Comparison of ENCODE assay signal across 14 cellular contexts in genomic region chr2:98458667-98459380, GRCh38. TPM values are rescaled to one million over a fixed set of nuclear protein-coding genes. Genes with fewer than 3 reads are reported as not detected.
DNase-seq lines count a peak whose midpoint lies in the region; ATAC-seq and TF ChIP-seq lines count a peak whose summit lies in the region.
"Had no signal": no experiment of that assay in that cellular context is flagged by ENCODE, and none has a peak within 500 bp of the region (broad histone marks: within the 10 kb centered on the region; RNA-seq: fewer than 3 reads in every experiment).

No MANE protein-coding gene starts in this region.

- no peak overlapping the region for H3K9ac ChIP-seq in PC-3 (ENCODE audit: low read length)

- peaks cover 33% of the 10 kb centered on the region for H3K36me3 Mint-ChIP-seq in activated CD8-positive, alpha-beta memory T cell treated with anti-CD3 and anti-CD28 coated beads, Interleukin-2, amount 10 ng/mL, durations not matched to agents 7 days and 5 days
- peaks cover 38% of the 10 kb centered on the region for H3K36me3 Mint-ChIP-seq in stimulated activated effector memory CD8-positive, alpha-beta T cell treated with anti-CD3 and anti-CD28 coated beads, Interleukin-12 subunit alpha, Interleukin-12 subunit beta, amount 100 ng/mL, for 72 hours
- H3K36me3 Mint-ChIP-seq: mesothelial cell of epicardium had no signal

- no peak for TF ChIP-seq CTCF in PC-3 (conservative IDR thresholded peaks at IDR 0.05; ENCODE audit: low read depth, low read length)

- no TSS peak for BruUV-seq in PC-3 (replicated peaks; lab: Mats Ljungman, UMichigan)

- CTCF ChIA-PET in activated CD8-positive, alpha-beta memory T cell treated with anti-CD3 and anti-CD28 coated beads, Interleukin-2, amount 10 ng/mL, durations not matched to agents 7 days and 5 days (lab: Charles Lee) = interaction anchor here (1.1 to 7.0 kb wide), 4 partner anchors 6 to 45 kb away, joined by 5 to 43 read pairs (median 14); no protein-coding TSS in a partner anchor
- CTCF ChIA-PET in PC-3 (lab: Charles Lee) = no interaction called here

- no peak for DNase-seq in activated CD8-positive, alpha-beta memory T cell treated with anti-CD3 and anti-CD28 coated beads, Interleukin-2, amount 10 ng/mL, durations not matched to agents 7 days and 5 days
- no peak for DNase-seq in activated CD8-positive, alpha-beta memory T cell treated with anti-CD3 and anti-CD28 coated beads, Interleukin-2, amount 50 U/mL, for 4 hours
- DNase-seq in PC-3 = no peak
- DNase-seq in ecto neural progenitor cell (ENCODE audit: low spot score) = peak; percentile 32
- no peak for DNase-seq in stimulated activated effector memory CD8-positive, alpha-beta T cell treated with anti-CD3 and anti-CD28 coated beads, Interleukin-12 subunit alpha, Interleukin-12 subunit beta, amount 100 ng/mL, for 72 hours (ENCODE audit: low spot score in 2 of 2)
- DNase-seq in UCSD-AML1 (lab: John Stamatoyannopoulos, UW; ENCODE audit: unreplicated experiment) = no peak
- DNase-seq: DMS79 treated with DMSO at 0.1 percent for 48 hours, NCI-H1417 treated with DMSO at 0.1 percent for 48 hours, NCI-H526, upper lobe of right lung had no signal

- peak overlapping the region; percentile 96 for H3K27ac Mint-ChIP-seq in activated CD8-positive, alpha-beta memory T cell treated with anti-CD3 and anti-CD28 coated beads, Interleukin-2, amount 10 ng/mL, durations not matched to agents 7 days and 5 days
- peak overlapping the region; percentile 86 for H3K27ac Mint-ChIP-seq in stimulated activated effector memory CD8-positive, alpha-beta T cell treated with anti-CD3 and anti-CD28 coated beads, Interleukin-12 subunit alpha, Interleukin-12 subunit beta, amount 100 ng/mL, for 72 hours
- H3K27ac Mint-ChIP-seq: mesothelial cell of epicardium had no signal

- POLR2A ChIA-PET in PC-3 (lab: Charles Lee; ENCODE audit: unreplicated experiment) = no interaction called here

- H3K79me2 ChIP-seq in PC-3 (ENCODE audit: low read length) = peaks cover 87% of the 10 kb centered on the region

- no peak overlapping the region for H3K4me2 ChIP-seq in PC-3 (ENCODE audit: low read length)

- H3K9me2 ChIP-seq in PC-3 (replicated peaks; ENCODE audit: low read length) = no peaks in the 10 kb centered on the region

- peaks cover 90% of the 10 kb centered on the region for H3K4me1 Mint-ChIP-seq in activated CD8-positive, alpha-beta memory T cell treated with anti-CD3 and anti-CD28 coated beads, Interleukin-2, amount 10 ng/mL, durations not matched to agents 7 days and 5 days
- H3K4me1 Mint-ChIP-seq in stimulated activated effector memory CD8-positive, alpha-beta T cell treated with anti-CD3 and anti-CD28 coated beads, Interleukin-12 subunit alpha, Interleukin-12 subunit beta, amount 100 ng/mL, for 72 hours = peaks cover 92% of the 10 kb centered on the region

- no peak for ATAC-seq in activated CD8-positive, alpha-beta memory T cell treated with anti-CD3 and anti-CD28 coated beads, Interleukin-2, amount 10 ng/mL, durations not matched to agents 7 days and 5 days
- ATAC-seq in PC-3 (no peak), HG03439 (IDR thresholded peaks at IDR 0.05; ENCODE audit: unreplicated experiment) (no peak), GM18909 (IDR thresholded peaks at IDR 0.05; ENCODE audit: poor library complexity, unreplicated experiment) (no peak)
- no peak for ATAC-seq in stimulated activated effector memory CD8-positive, alpha-beta T cell treated with anti-CD3 and anti-CD28 coated beads, Interleukin-12 subunit alpha, Interleukin-12 subunit beta, amount 100 ng/mL, for 72 hours
- ATAC-seq: upper lobe of right lung had no signal

- no peaks in the 10 kb centered on the region for H4K20me1 ChIP-seq in PC-3 (ENCODE audit: low read length)

- peaks cover 6% of the 10 kb centered on the region for H3K36me3 ChIP-seq in PC-3 (ENCODE audit: low read depth, low read length)

- intact Hi-C loops in PC-3 (cut with micrococcal nuclease) = no loop called here

- no peaks in the 10 kb centered on the region for H3K27me3 Mint-ChIP-seq in activated CD8-positive, alpha-beta memory T cell treated with anti-CD3 and anti-CD28 coated beads, Interleukin-2, amount 10 ng/mL, durations not matched to agents 7 days and 5 days
- H3K27me3 Mint-ChIP-seq: IgD-negative memory B cell had no signal

- H3K4me3 Mint-ChIP-seq in activated CD8-positive, alpha-beta memory T cell treated with anti-CD3 and anti-CD28 coated beads, Interleukin-2, amount 10 ng/mL, durations not matched to agents 7 days and 5 days = peak overlapping the region; percentile 51
- peak overlapping the region; percentile 63 for H3K4me3 Mint-ChIP-seq in stimulated activated effector memory CD8-positive, alpha-beta T cell treated with anti-CD3 and anti-CD28 coated beads, Interleukin-12 subunit alpha, Interleukin-12 subunit beta, amount 100 ng/mL, for 72 hours
- H3K4me3 Mint-ChIP-seq: mesothelial cell of epicardium had no signal

- H3K9me3 Mint-ChIP-seq in activated CD8-positive, alpha-beta memory T cell treated with anti-CD3 and anti-CD28 coated beads, Interleukin-2, amount 10 ng/mL, durations not matched to agents 7 days and 5 days (ENCODE audit: low read depth) = no peaks in the 10 kb centered on the region
- no peaks in the 10 kb centered on the region for H3K9me3 Mint-ChIP-seq in stimulated activated effector memory CD8-positive, alpha-beta T cell treated with anti-CD3 and anti-CD28 coated beads, Interleukin-12 subunit alpha, Interleukin-12 subunit beta, amount 100 ng/mL, for 72 hours
- H3K9me3 Mint-ChIP-seq: IgD-negative memory B cell, mesothelial cell of epicardium had no signal

- no peak overlapping the region for H2AFZ ChIP-seq in PC-3 (ENCODE audit: low read length)

- H3K27me3 ChIP-seq in PC-3 (ENCODE audit: low read length) = no peaks in the 10 kb centered on the region
- H3K27me3 ChIP-seq: upper lobe of right lung had no signal

- no peak overlapping the region for H3K4me3 ChIP-seq in PC-3 (ENCODE audit: low read length)
- H3K4me3 ChIP-seq: upper lobe of right lung had no signal

- no peaks in the 10 kb centered on the region for H3F3A ChIP-seq in PC-3 (ENCODE audit: low read length, unreplicated experiment)

- H3K4me1 ChIP-seq in PC-3 (ENCODE audit: insufficient read depth, low read length) = peaks cover 58% of the 10 kb centered on the region

- H3K27ac ChIP-seq in PC-3 (ENCODE audit: low read length) = peak overlapping the region; percentile 82
- H3K27ac ChIP-seq: upper lobe of right lung had no signal

- no peaks in the 10 kb centered on the region for H3K9me3 ChIP-seq in PC-3 (ENCODE audit: low read length)
- H3K9me3 ChIP-seq: upper lobe of right lung had no signal

RNA-seq across cellular contexts. Expression of gene INPP4A, which starts 14.2 kb away (rescaled TPM):
- 100 to 1,000 TPM; 144 to 229 TPM for total RNA-seq in activated CD8-positive, alpha-beta memory T cell treated with anti-CD3 and anti-CD28 coated beads, Interleukin-2, amount 10 ng/mL, durations not matched to agents 7 days and 5 days
- total RNA-seq in PC-3 (2014; rRNA removed) = 23.4 and 28.6 TPM in 2 replicates
